8 cellular contexts compared by ENCODE assay signal in the genomic region with DNA sequence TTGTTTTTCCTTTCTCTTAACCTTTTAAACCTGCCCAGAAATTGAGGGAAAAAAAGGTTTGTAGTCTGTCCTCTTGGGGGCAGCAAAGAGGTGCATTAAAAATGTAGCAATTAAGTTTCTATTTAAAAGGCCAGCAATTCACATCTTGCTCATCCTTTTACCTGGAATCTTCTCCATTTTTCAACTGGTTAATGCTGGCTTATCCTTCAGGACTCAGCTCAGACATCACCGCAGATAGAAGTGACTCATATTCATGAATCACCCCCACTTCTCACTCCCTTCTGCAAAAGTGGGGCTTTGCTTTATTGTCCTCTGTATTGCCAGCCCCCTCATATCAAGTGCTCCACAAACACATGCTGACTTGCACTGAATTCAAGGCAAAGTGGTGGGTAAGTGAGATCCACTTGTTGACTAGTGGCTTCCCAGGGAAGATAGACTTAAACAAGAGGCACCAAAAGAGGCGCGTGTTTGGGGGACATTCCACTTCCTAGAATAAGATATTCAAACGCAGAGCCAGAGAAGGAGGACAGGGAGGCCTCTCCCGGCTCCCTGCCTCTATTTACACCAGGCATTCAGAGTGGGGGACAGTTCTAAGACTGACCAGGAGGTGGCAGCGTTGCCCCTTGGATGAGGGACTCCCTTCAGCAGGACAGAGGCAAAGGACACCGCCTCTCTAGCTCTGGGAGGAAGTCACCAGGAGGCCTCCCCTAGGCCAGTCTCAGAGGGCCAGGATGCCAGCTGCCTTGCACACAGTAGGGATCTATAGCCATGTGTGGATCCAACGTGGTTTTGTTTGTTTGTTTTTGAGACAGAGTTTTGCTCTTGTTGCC. TPM values are rescaled to one million over a fixed set of nuclear protein-coding genes. Genes with fewer than 3 reads are reported as not detected.
DNase-seq lines count a peak whose midpoint lies in the region; ATAC-seq lines count a peak whose summit lies in the region.

No MANE protein-coding gene starts in this region.

- peak; percentile 77 for ATAC-seq in HG03159 (IDR thresholded peaks at IDR 0.05; ENCODE audit: unreplicated experiment)
- ATAC-seq in activated CD4-positive, alpha-beta T cell treated with anti-CD3 and anti-CD28 coated beads for 36 hours: peak; percentile 90

- POLR2A ChIA-PET in activated CD4-positive, alpha-beta T cell treated with anti-CD3 and anti-CD28 coated beads for 36 hours (lab: Charles Lee): no interaction called here

- DNase-seq in NCI-H1436 (lab: John Stamatoyannopoulos, UW) (peak; percentile 50), NCI-H1436 treated with DMSO at 0.1 percent for 48 hours (lab: John Stamatoyannopoulos, UW) (no peak), NCI-H345 treated with DMSO at 0.1 percent for 48 hours (lab: John Stamatoyannopoulos, UW; ENCODE audit: unreplicated experiment) (peak; percentile 72), left kidney (ENCODE audit: low read depth, low spot score) (peak; percentile 93)
- DNase-seq in activated CD4-positive, alpha-beta T cell treated with anti-CD3 and anti-CD28 coated beads for 36 hours: peak; percentile 89
- DNase-seq in stimulated activated CD4-positive, alpha-beta T cell treated with anti-CD3 and anti-CD28 coated beads, Interleukin-4, amount 100 ng/mL, for 24 hours: peak; percentile 79

- H3K9me3 Mint-ChIP-seq in activated CD4-positive, alpha-beta T cell treated with anti-CD3 and anti-CD28 coated beads for 36 hours (ENCODE audit: low read depth): no peaks in the 10 kb centered on the region

- H3K27me3 Mint-ChIP-seq in activated CD4-positive, alpha-beta T cell treated with anti-CD3 and anti-CD28 coated beads for 36 hours: no peaks in the 10 kb centered on the region

- H3K27ac Mint-ChIP-seq in activated CD4-positive, alpha-beta T cell treated with anti-CD3 and anti-CD28 coated beads for 36 hours: no peak overlapping the region

- H3K4me3 Mint-ChIP-seq in activated CD4-positive, alpha-beta T cell treated with anti-CD3 and anti-CD28 coated beads for 36 hours: no peak overlapping the region

- peaks cover 38% of the 10 kb centered on the region for H3K4me1 Mint-ChIP-seq in activated CD4-positive, alpha-beta T cell treated with anti-CD3 and anti-CD28 coated beads for 36 hours

- CTCF ChIA-PET in activated CD4-positive, alpha-beta T cell treated with anti-CD3 and anti-CD28 coated beads for 36 hours (lab: Charles Lee): interaction anchor here (0.5 to 5.4 kb wide), 20 partner anchors 10 to 707 kb away, joined by 3 to 75 read pairs (median 3); a partner anchor contains a TSS

- intact Hi-C loops in activated CD4-positive, alpha-beta T cell treated with anti-CD3 and anti-CD28 coated beads for 36 hours (cut with DNase I, micrococcal nuclease): loop anchor here (1.0 to 10.0 kb wide), 7 partner anchors 58 to 700 kb away; no protein-coding TSS in a partner anchor

- H3K36me3 Mint-ChIP-seq in activated CD4-positive, alpha-beta T cell treated with anti-CD3 and anti-CD28 coated beads for 36 hours (ENCODE audit: low read depth): no peaks in the 10 kb centered on the region

- peak overlapping the region; percentile 88 for H3K27ac ChIP-seq in cingulate gyrus (ENCODE audit: low read depth, low read length)

RNA-seq across cellular contexts. Expression of a gene that starts 23.2 kb away (rescaled TPM):
- not detected for total RNA-seq in activated CD4-positive, alpha-beta T cell treated with anti-CD3 and anti-CD28 coated beads for 36 hours
